In the genomic region with DNA sequence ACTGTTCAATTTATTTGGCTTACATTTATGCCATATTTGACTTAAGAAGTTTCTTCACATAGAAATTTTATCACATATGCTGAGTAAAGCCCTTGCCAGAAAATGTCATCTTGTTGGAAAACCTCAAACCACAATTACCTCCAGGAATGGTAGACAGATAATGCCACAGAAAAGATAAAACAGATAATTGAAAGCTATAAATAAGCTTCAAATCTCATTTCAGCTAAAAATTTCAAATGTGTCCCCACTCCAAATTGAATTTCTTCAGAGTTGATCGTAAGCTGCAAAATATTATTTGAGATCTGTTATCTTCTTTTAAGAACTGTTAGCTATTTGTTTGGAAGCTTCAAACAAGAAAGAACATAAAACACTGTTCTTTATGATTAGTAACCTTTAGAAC, we compare ENCODE assay signal across 16 cellular contexts.
"Had no signal": no experiment of that assay in that cellular context is flagged by ENCODE, and none has a peak within 500 bp of the region (broad histone marks: within the 10 kb centered on the region; RNA-seq: fewer than 3 reads in every experiment).

No MANE protein-coding gene starts in this region.

- DNase-seq: activated naive CD4-positive, alpha-beta T cell; activated naive CD8-positive, alpha-beta T cell treated with anti-CD3 and anti-CD28 coated beads for 36 hours; activated T-cell treated with anti-CD3 and anti-CD28 coated beads, Interleukin-2, amount 50 U/mL, for 1 hour; amygdala; dermis blood vessel endothelial cell; effector CD8-positive, alpha-beta T cell; hypothalamus; left ventricle myocardium superior; midbrain; natural killer cell; stimulated activated CD4-positive, alpha-beta T cell treated with anti-CD3 and anti-CD28 coated beads, Interleukin-12 subunit alpha, Interleukin-12 subunit beta, amount 100 ng/mL, for 4 hours; substantia nigra; thyroid gland; upper lobe of right lung had no signal

- FAIRE-seq: frontal cortex, islet of Langerhans had no signal
